Comparison of ENCODE assay signal across 16 cellular contexts in genomic region chr7:98877146-98877545, GRCh38. TPM values are rescaled to one million over a fixed set of nuclear protein-coding genes. Genes with fewer than 3 reads are reported as not detected.
DNase-seq lines count a peak whose midpoint lies in the region; ATAC-seq and TF ChIP-seq lines count a peak whose summit lies in the region.
"Had no signal": no experiment of that assay in that cellular context is flagged by ENCODE, and none has a peak within 500 bp of the region (broad histone marks: within the 10 kb centered on the region; RNA-seq: fewer than 3 reads in every experiment).

No MANE protein-coding gene starts in this region.

- H3K4me1 Mint-ChIP-seq in activated CD4-positive, alpha-beta T cell treated with anti-CD3 and anti-CD28 coated beads, Interleukin-2, amount 10 ng/mL, durations not matched to agents 7 days and 5 days = peaks cover 18% of the 10 kb centered on the region
- peaks cover 14% of the 10 kb centered on the region for H3K4me1 Mint-ChIP-seq in WTC11

- H3K27ac Mint-ChIP-seq in activated CD4-positive, alpha-beta T cell treated with anti-CD3 and anti-CD28 coated beads, Interleukin-2, amount 10 ng/mL, durations not matched to agents 7 days and 5 days = peak overlapping the region; percentile 66
- no peak overlapping the region for H3K27ac Mint-ChIP-seq in WTC11

- TF ChIP-seq CTCF in WTC11 (IDR thresholded peaks at IDR 0.05) = no peak

- H3K9me3 ChIP-seq in iPS-20b (ENCODE audit: insufficient read depth, low read depth, low read length) = no peaks in the 10 kb centered on the region

- H3K27ac ChIP-seq in iPS-20b (ENCODE audit: low read length) = no peak overlapping the region
- H3K27ac ChIP-seq: SK-N-MC had no signal

- H3K36me3 ChIP-seq in iPS-20b (ENCODE audit: insufficient read depth, low read depth, low read length) = peaks cover 15% of the 10 kb centered on the region

- no peak for DNase-seq in activated CD4-positive, alpha-beta T cell treated with anti-CD3 and anti-CD28 coated beads, Interleukin-2, amount 10 ng/mL, durations not matched to agents 7 days and 5 days
- no peak for DNase-seq in activated CD4-positive, alpha-beta T cell treated with anti-CD3 and anti-CD28 coated beads, Interleukin-2, amount 50 U/mL, for 4 hours
- DNase-seq in WTC11 (ENCODE audit: low spot score) = no peak
- peak; percentile 50 for DNase-seq in sciatic nerve (ENCODE audit: low spot score)
- DNase-seq in SK-N-DZ (ENCODE audit: low spot score) = no peak
- no peak for DNase-seq in mucosa of gallbladder (ENCODE audit: low spot score)
- no peak for DNase-seq in effector CD4-positive, alpha-beta T cell
- DNase-seq: anterior cingulate cortex, NCI-H187 treated with DMSO at 0.1 percent for 48 hours, NCI-H510A, PC-3 had no signal

- ATAC-seq in WTC11 = no peak
- no peak for ATAC-seq in sciatic nerve
- ATAC-seq: GM12878, PC-3 had no signal

- CTCF ChIA-PET in activated CD4-positive, alpha-beta T cell treated with anti-CD3 and anti-CD28 coated beads, Interleukin-2, amount 10 ng/mL, durations not matched to agents 7 days and 5 days (lab: Charles Lee) = interaction anchor here (2.2 to 3.2 kb wide), 2 partner anchors 8 to 11 kb away, joined by 8 to 24 read pairs; partner anchors contain the start of gene TMEM130
- CTCF ChIA-PET in WTC11 (lab: Charles Lee) = interaction anchor here (1.3 to 1.5 kb wide), 2 partner anchors 40 to 476 kb away, joined by 4 to 7 read pairs; partner anchors contain the start of gene BAIAP2L1

- H3K36me3 Mint-ChIP-seq in activated CD4-positive, alpha-beta T cell treated with anti-CD3 and anti-CD28 coated beads, Interleukin-2, amount 10 ng/mL, durations not matched to agents 7 days and 5 days (ENCODE audit: low read depth) = peaks cover 13% of the 10 kb centered on the region
- H3K36me3 Mint-ChIP-seq in WTC11 = peaks cover 8% of the 10 kb centered on the region

- peaks cover 5% of the 10 kb centered on the region; the same call in 1 of the 2 replicates for H3K27me3 ChIP-seq in iPS-20b (ENCODE audit: insufficient read depth, low read length)

- POLR2A ChIA-PET in activated CD4-positive, alpha-beta T cell treated with anti-CD3 and anti-CD28 coated beads, Interleukin-2, amount 10 ng/mL, durations not matched to agents 7 days and 5 days (lab: Charles Lee) = no interaction called here
- POLR2A ChIA-PET in WTC11 (lab: Charles Lee) = no interaction called here

- no peaks in the 10 kb centered on the region for H3K9me3 Mint-ChIP-seq in activated CD4-positive, alpha-beta T cell treated with anti-CD3 and anti-CD28 coated beads, Interleukin-2, amount 10 ng/mL, durations not matched to agents 7 days and 5 days
- H3K9me3 Mint-ChIP-seq in WTC11 = no peaks in the 10 kb centered on the region

- H3K4me3 Mint-ChIP-seq in activated CD4-positive, alpha-beta T cell treated with anti-CD3 and anti-CD28 coated beads, Interleukin-2, amount 10 ng/mL, durations not matched to agents 7 days and 5 days = peak overlapping the region; percentile 52
- H3K4me3 Mint-ChIP-seq in WTC11 = peak overlapping the region; percentile 59

- H3K27me3 Mint-ChIP-seq in activated CD4-positive, alpha-beta T cell treated with anti-CD3 and anti-CD28 coated beads, Interleukin-2, amount 10 ng/mL, durations not matched to agents 7 days and 5 days = no peaks in the 10 kb centered on the region
- H3K27me3 Mint-ChIP-seq in WTC11 (ENCODE audit: low read depth) = peaks cover 13% of the 10 kb centered on the region

- no peaks in the 10 kb centered on the region for H3K4me1 ChIP-seq in iPS-20b (ENCODE audit: insufficient read depth, low read length)

- H3K4me3 ChIP-seq in iPS-20b (ENCODE audit: low read length) = peak overlapping the region; percentile 93; the same call in 1 of the 2 replicates

- no peak overlapping the region for H3K9ac ChIP-seq in iPS-20b (ENCODE audit: low read depth, low read length)

- intact Hi-C loops in sciatic nerve (cut with DNase I) = no loop called here

TF ChIP-seq in WTC11, 78 proteins besides CTCF, POLR2A, EP300 and RAD21:
- TF ChIP-seq, protein P1, sequence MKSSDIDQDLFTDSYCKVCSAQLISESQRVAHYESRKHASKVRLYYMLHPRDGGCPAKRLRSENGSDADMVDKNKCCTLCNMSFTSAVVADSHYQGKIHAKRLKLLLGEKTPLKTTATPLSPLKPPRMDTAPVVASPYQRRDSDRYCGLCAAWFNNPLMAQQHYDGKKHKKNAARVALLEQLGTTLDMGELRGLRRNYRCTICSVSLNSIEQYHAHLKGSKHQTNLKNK (CRISPR knock-in tag; IDR thresholded peaks at IDR 0.05) = no peak
- TF ChIP-seq HMGA2 (CRISPR knock-in tag; IDR thresholded peaks at IDR 0.05) (no peak), NFYB (CRISPR knock-in tag; conservative IDR thresholded peaks at IDR 0.05; ENCODE audit: low read depth) (no peak), GTF2I (CRISPR knock-in tag; conservative IDR thresholded peaks at IDR 0.05) (no peak), NR1H2 (CRISPR knock-in tag; IDR thresholded peaks at IDR 0.05) (no peak), ZNF396 (CRISPR knock-in tag; IDR thresholded peaks at IDR 0.05; ENCODE audit: borderline replicate concordance) (no peak)
- TF ChIP-seq, protein P2, sequence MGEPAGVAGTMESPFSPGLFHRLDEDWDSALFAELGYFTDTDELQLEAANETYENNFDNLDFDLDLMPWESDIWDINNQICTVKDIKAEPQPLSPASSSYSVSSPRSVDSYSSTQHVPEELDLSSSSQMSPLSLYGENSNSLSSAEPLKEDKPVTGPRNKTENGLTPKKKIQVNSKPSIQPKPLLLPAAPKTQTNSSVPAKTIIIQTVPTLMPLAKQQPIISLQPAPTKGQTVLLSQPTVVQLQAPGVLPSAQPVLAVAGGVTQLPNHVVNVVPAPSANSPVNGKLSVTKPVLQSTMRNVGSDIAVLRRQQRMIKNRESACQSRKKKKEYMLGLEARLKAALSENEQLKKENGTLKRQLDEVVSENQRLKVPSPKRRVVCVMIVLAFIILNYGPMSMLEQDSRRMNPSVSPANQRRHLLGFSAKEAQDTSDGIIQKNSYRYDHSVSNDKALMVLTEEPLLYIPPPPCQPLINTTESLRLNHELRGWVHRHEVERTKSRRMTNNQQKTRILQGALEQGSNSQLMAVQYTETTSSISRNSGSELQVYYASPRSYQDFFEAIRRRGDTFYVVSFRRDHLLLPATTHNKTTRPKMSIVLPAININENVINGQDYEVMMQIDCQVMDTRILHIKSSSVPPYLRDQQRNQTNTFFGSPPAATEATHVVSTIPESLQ (CRISPR knock-in tag; IDR thresholded peaks at IDR 0.05) = no peak

RNA-seq across cellular contexts. Expression of gene TRRAP, which starts 1.2 kb away (rescaled TPM):
- 10 to 100 TPM; 63.4 to 65.1 TPM for total RNA-seq in activated CD4-positive, alpha-beta T cell treated with anti-CD3 and anti-CD28 coated beads, Interleukin-2, amount 10 ng/mL, durations not matched to agents 7 days and 5 days
- total RNA-seq in WTC11 (2021) (46.5 to 47.6 TPM (median 47.5 TPM) in 3 replicates), sciatic nerve (50.6 TPM), mucosa of gallbladder (41.1 TPM)
- 12.0 and 13.9 TPM in 2 replicates for polyA plus RNA-seq in SK-N-DZ (2014; cell fraction: cytosol; rRNA removed)
- 13.7 and 25.9 TPM in 2 replicates for polyA plus RNA-seq in SK-N-DZ (2014; cell fraction: nucleus; rRNA removed)

RNA-seq across cellular contexts. Expression of gene TMEM130, which starts 7.3 kb away (rescaled TPM):
- not detected for total RNA-seq in activated CD4-positive, alpha-beta T cell treated with anti-CD3 and anti-CD28 coated beads, Interleukin-2, amount 10 ng/mL, durations not matched to agents 7 days and 5 days
- total RNA-seq in WTC11 (2021) (1.9 to 3.3 TPM (median 3.2 TPM) in 3 replicates), sciatic nerve (5.7 TPM), mucosa of gallbladder (0.26 TPM)
- polyA plus RNA-seq in SK-N-DZ (2014; cell fraction: cytosol; rRNA removed) = 13.9 and 14.5 TPM in 2 replicates
- 9.4 and 12.4 TPM in 2 replicates for polyA plus RNA-seq in SK-N-DZ (2014; cell fraction: nucleus; rRNA removed)
- total RNA-seq: A673, glomerular endothelial cell, PC-3 had no signal
